Comparison of ENCODE assay signal across 29 cellular contexts in the genomic region with DNA sequence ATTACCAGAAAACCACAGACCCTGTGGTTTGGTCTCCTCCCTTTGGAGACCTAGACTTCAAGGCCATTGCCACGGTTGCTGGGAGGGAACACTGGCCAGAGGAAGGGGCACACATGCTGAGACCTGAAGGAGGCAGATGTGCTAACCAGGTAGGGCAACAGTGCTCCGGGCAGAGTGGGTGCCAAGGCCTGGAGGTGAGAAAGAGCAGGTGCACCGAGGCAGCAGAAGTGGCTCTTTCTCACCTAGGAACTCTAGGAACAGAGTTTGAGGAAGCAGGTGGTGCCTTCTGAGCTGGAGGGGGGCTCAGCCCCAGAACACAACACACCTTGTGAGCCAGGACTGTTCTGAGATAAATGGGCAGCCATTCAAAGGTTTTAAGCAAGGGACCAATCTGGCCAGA.
"Had no signal": no experiment of that assay in that cellular context is flagged by ENCODE, and none has a peak within 500 bp of the region (broad histone marks: within the 10 kb centered on the region; RNA-seq: fewer than 3 reads in every experiment).

No MANE protein-coding gene starts in this region.

- H3K27me3 Mint-ChIP-seq: activated naive CD4-positive, alpha-beta T cell treated with anti-CD3 and anti-CD28 coated beads, Interleukin-2, amount 50 U/mL, for 24 hours had no signal

- H3K36me3 Mint-ChIP-seq: activated naive CD4-positive, alpha-beta T cell treated with anti-CD3 and anti-CD28 coated beads, Interleukin-2, amount 50 U/mL, for 24 hours; activated naive CD8-positive, alpha-beta T cell treated with anti-CD3 and anti-CD28 coated beads, Interleukin-2, amount 10 ng/mL, durations not matched to agents 7 days and 5 days; WTC11 had no signal

- H2AFZ ChIP-seq: PC-9 had no signal

- H3K4me3 ChIP-seq: body of pancreas, breast epithelium, PC-9 had no signal

- H3K9me3 Mint-ChIP-seq: activated CD4-positive, alpha-beta T cell treated with anti-CD3 and anti-CD28 coated beads, Interleukin-2, amount 10 ng/mL, durations not matched to agents 7 days and 5 days; activated naive CD4-positive, alpha-beta T cell treated with anti-CD3 and anti-CD28 coated beads, Interleukin-2, amount 50 U/mL, for 24 hours; activated naive CD8-positive, alpha-beta T cell treated with anti-CD3 and anti-CD28 coated beads, Interleukin-2, amount 10 ng/mL, durations not matched to agents 7 days and 5 days; activated T-cell treated with anti-CD3 and anti-CD28 coated beads, Interleukin-2, amount 50 U/mL, for 24 hours; activated T-helper 2 cell treated with anti-CD3 and anti-CD28 coated beads, Interferon-gamma antibody, Interleukin-2, Interleukin-4, amounts not matched to agents 10 μg/mL and 5 μg/mL and 100 μg/mL, durations not matched to agents 14 hours and 24 hours and 36 hours; WTC11 had no signal

- H3K4me1 ChIP-seq: breast epithelium had no signal

- H3K27ac Mint-ChIP-seq: activated CD4-positive, alpha-beta T cell treated with anti-CD3 and anti-CD28 coated beads for 36 hours; activated CD4-positive, alpha-beta T cell treated with anti-CD3 and anti-CD28 coated beads, Interleukin-2, amount 10 ng/mL, durations not matched to agents 7 days and 5 days; activated CD8-positive, alpha-beta T cell treated with anti-CD3 and anti-CD28 coated beads, Interleukin-2, amount 10 ng/mL, durations not matched to agents 7 days and 5 days; activated naive CD4-positive, alpha-beta T cell treated with anti-CD3 and anti-CD28 coated beads, Interleukin-2, amount 50 U/mL, for 24 hours; activated naive CD8-positive, alpha-beta T cell treated with anti-CD3 and anti-CD28 coated beads, Interleukin-2, amount 10 ng/mL, durations not matched to agents 7 days and 5 days; activated T-cell treated with anti-CD3 and anti-CD28 coated beads, Interleukin-2, amount 50 U/mL, for 24 hours; activated T-helper 2 cell treated with anti-CD3 and anti-CD28 coated beads, Interferon-gamma antibody, Interleukin-2, Interleukin-4, amounts not matched to agents 10 μg/mL and 5 μg/mL and 100 μg/mL, durations not matched to agents 14 hours and 24 hours and 36 hours; WTC11 had no signal

- H3K27me3 ChIP-seq: body of pancreas had no signal

- H3K27ac ChIP-seq: body of pancreas, breast epithelium, KMS-11, PC-9 had no signal

- H3K4me3 Mint-ChIP-seq: activated CD4-positive, alpha-beta T cell treated with anti-CD3 and anti-CD28 coated beads for 36 hours; activated CD4-positive, alpha-beta T cell treated with anti-CD3 and anti-CD28 coated beads, Interleukin-2, amount 10 ng/mL, durations not matched to agents 7 days and 5 days; activated CD8-positive, alpha-beta T cell treated with anti-CD3 and anti-CD28 coated beads, Interleukin-2, amount 10 ng/mL, durations not matched to agents 7 days and 5 days; activated naive CD4-positive, alpha-beta T cell treated with anti-CD3 and anti-CD28 coated beads, Interleukin-2, amount 50 U/mL, for 24 hours; activated naive CD8-positive, alpha-beta T cell treated with anti-CD3 and anti-CD28 coated beads, Interleukin-2, amount 10 ng/mL, durations not matched to agents 7 days and 5 days; activated T-cell treated with anti-CD3 and anti-CD28 coated beads, Interleukin-2, amount 50 U/mL, for 24 hours; WTC11 had no signal

- DNase-seq: activated CD4-positive, alpha-beta T cell treated with anti-CD3 and anti-CD28 coated beads for 36 hours; activated CD4-positive, alpha-beta T cell treated with anti-CD3 and anti-CD28 coated beads, Interleukin-2, amount 10 ng/mL, durations not matched to agents 7 days and 5 days; activated CD4-positive, alpha-beta T cell treated with anti-CD3 and anti-CD28 coated beads, Interleukin-2, amount 50 U/mL, for 48 hours; activated CD8-positive, alpha-beta T cell treated with anti-CD3 and anti-CD28 coated beads, Interleukin-2, amount 10 ng/mL, durations not matched to agents 7 days and 5 days; activated gamma-delta T cell; activated naive CD4-positive, alpha-beta T cell treated with Interleukin-2 at 50 U/mL for 16 hours; activated naive CD8-positive, alpha-beta T cell treated with anti-CD3 and anti-CD28 coated beads, Interleukin-2, amount 10 ng/mL, durations not matched to agents 7 days and 5 days; activated T-cell treated with anti-CD3 and anti-CD28 coated beads, Interleukin-2, amount 50 U/mL, for 24 hours; amygdala; NCI-H1436; NCI-H1694; NCI-H1930; NCI-H2171; NCI-H510A; NCI-H526; NCI-H774; PC-9; Right ventricle myocardium superior; SW 1271; T-helper 1 cell; T-helper 2 cell; T-helper 9 cell had no signal

- ATAC-seq: activated CD4-positive, alpha-beta T cell treated with anti-CD3 and anti-CD28 coated beads for 36 hours; activated CD4-positive, CD25-positive, alpha-beta regulatory T cell treated with anti-CD3 and anti-CD28 coated beads, Interleukin-2, amount 50 U/mL, for 24 hours; activated CD8-positive, alpha-beta T cell treated with anti-CD3 and anti-CD28 coated beads, Interleukin-2, amount 10 ng/mL, durations not matched to agents 7 days and 5 days; body of pancreas; WTC11 had no signal

- H3K4me2 ChIP-seq: KMS-11, PC-9 had no signal

- H3K36me3 ChIP-seq: breast epithelium had no signal

- H3K9me3 ChIP-seq: body of pancreas, breast epithelium had no signal

- H3K4me1 Mint-ChIP-seq: activated CD4-positive, alpha-beta T cell treated with anti-CD3 and anti-CD28 coated beads for 36 hours; activated CD4-positive, alpha-beta T cell treated with anti-CD3 and anti-CD28 coated beads, Interleukin-2, amount 10 ng/mL, durations not matched to agents 7 days and 5 days; activated naive CD4-positive, alpha-beta T cell treated with anti-CD3 and anti-CD28 coated beads, Interleukin-2, amount 50 U/mL, for 24 hours; activated naive CD8-positive, alpha-beta T cell treated with anti-CD3 and anti-CD28 coated beads, Interleukin-2, amount 10 ng/mL, durations not matched to agents 7 days and 5 days had no signal

- H3K9ac ChIP-seq: KMS-11 had no signal
